ENCODE assay signal across 25 cellular contexts in genomic region chr1:173222149-173223030, GRCh38. TPM values are rescaled to one million over a fixed set of nuclear protein-coding genes. Genes with fewer than 3 reads are reported as not detected.
A peak's percentile ranks its signal among the peaks of the same experiment; 100 is the strongest.
DNase-seq lines count a peak whose midpoint lies in the region; FAIRE-seq and TF ChIP-seq lines count a peak whose summit lies in the region.
"Had no signal": no experiment of that assay in that cellular context is flagged by ENCODE, and none has a peak within 500 bp of the region (broad histone marks: within the 10 kb centered on the region; RNA-seq: fewer than 3 reads in every experiment).

No MANE protein-coding gene starts in this region.

- H3K79me2 ChIP-seq in astrocyte (ENCODE audit: insufficient read depth, low read length): no peaks in the 10 kb centered on the region
- no peaks in the 10 kb centered on the region for H3K79me2 ChIP-seq in mesendoderm (ENCODE audit: control insufficient read depth, insufficient read depth, low read length)

- H3K56ac ChIP-seq in mesendoderm (ENCODE audit: low read length): no peak overlapping the region

- CTCF ChIA-PET in HEK293 (lab: Yijun Ruan, JAX): no interaction called here

- H4K5ac ChIP-seq in mesendoderm (ENCODE audit: low read length): no peak overlapping the region

- no peaks in the 10 kb centered on the region for H3K27me3 Mint-ChIP-seq in astrocyte (ENCODE audit: low read depth, unreplicated experiment)
- H3K27me3 Mint-ChIP-seq: CD4-positive, CD25-positive, alpha-beta regulatory T cell; naive thymus-derived CD8-positive, alpha-beta T cell had no signal

- no peak overlapping the region for H3K27ac Mint-ChIP-seq in astrocyte (ENCODE audit: unreplicated experiment)
- H3K27ac Mint-ChIP-seq: CD4-positive, CD25-positive, alpha-beta regulatory T cell; naive thymus-derived CD8-positive, alpha-beta T cell had no signal

- H2BK5ac ChIP-seq in mesendoderm (ENCODE audit: low read length): no peak overlapping the region

- H3K4ac ChIP-seq in mesendoderm (ENCODE audit: low read depth, low read length): no peak overlapping the region

- no peak overlapping the region for H3K27ac ChIP-seq in HEK293 (ENCODE audit: extremely low read depth, low read depth, low read length)
- no peak overlapping the region for H3K27ac ChIP-seq in astrocyte (ENCODE audit: low read depth, low read length)
- no peak overlapping the region for H3K27ac ChIP-seq in mesendoderm (ENCODE audit: low read depth, low read length)
- H3K27ac ChIP-seq: adrenal gland, breast epithelium, pancreas, right lobe of liver, thoracic aorta had no signal

- no peak overlapping the region for H2BK15ac ChIP-seq in mesendoderm (replicated peaks; ENCODE audit: low read depth)

- no CpG with 5 or more reads among the region's 3 CpGs for WGBS in mesendoderm (ENCODE audit: extremely low coverage, insufficient coverage, low lambda C conversion rate)

- H2AFZ ChIP-seq in astrocyte (ENCODE audit: low read depth, low read length): no peak overlapping the region

- H3K79me1 ChIP-seq in mesendoderm (ENCODE audit: low read length): no peaks in the 10 kb centered on the region

- H3K4me2 ChIP-seq in astrocyte (ENCODE audit: low read length) (no peak overlapping the region), mesendoderm (ENCODE audit: low read length) (no peak overlapping the region)

- H3K36me3 ChIP-seq in HEK293 (ENCODE audit: control insufficient read depth in 2 of 2, insufficient read depth in 1 of 2, low read length in 2 of 2) (no peaks in the 10 kb centered on the region), astrocyte (ENCODE audit: insufficient read depth, low read length) (no peaks in the 10 kb centered on the region), mesendoderm (ENCODE audit: control insufficient read depth, insufficient read depth, low read length) (no peaks in the 10 kb centered on the region)
- H3K36me3 ChIP-seq: adrenal gland, breast epithelium, pancreas, right lobe of liver, thoracic aorta had no signal

- H3K18ac ChIP-seq in mesendoderm (ENCODE audit: low read length): no peak overlapping the region

- H3K9me3 Mint-ChIP-seq in astrocyte (ENCODE audit: unreplicated experiment): peaks cover 4% of the 10 kb centered on the region
- H3K9me3 Mint-ChIP-seq: naive thymus-derived CD8-positive, alpha-beta T cell had no signal

- H3K27me3 ChIP-seq in astrocyte (ENCODE audit: insufficient read depth, low read length) (no peaks in the 10 kb centered on the region), mesendoderm (ENCODE audit: insufficient read depth, low read length, poor library complexity) (no peaks in the 10 kb centered on the region)
- H3K27me3 ChIP-seq: adrenal gland, breast epithelium, pancreas, right lobe of liver had no signal

- H3K9ac ChIP-seq in astrocyte (ENCODE audit: low read length) (no peak overlapping the region), mesendoderm (ENCODE audit: low read length) (no peak overlapping the region)

- H3K4me1 ChIP-seq in HEK293 (ENCODE audit: control insufficient read depth, insufficient read depth, low read length): no peaks in the 10 kb centered on the region
- peaks cover 2% of the 10 kb centered on the region for H3K4me1 ChIP-seq in astrocyte (ENCODE audit: insufficient read depth, low read length)
- H3K4me1 ChIP-seq in mesendoderm (ENCODE audit: control insufficient read depth, low read depth, low read length): no peaks in the 10 kb centered on the region
- H3K4me1 ChIP-seq: adrenal gland, breast epithelium, pancreas, right lobe of liver had no signal

- H2BK120ac ChIP-seq in mesendoderm (ENCODE audit: low read depth, low read length): no peak overlapping the region

- TF ChIP-seq CTCF in HEK293 (tag by site-specific recombination; IDR thresholded peaks at IDR 0.05) (no peak), astrocyte (IDR thresholded peaks at IDR 0.05; ENCODE audit: insufficient read depth, low read depth, low read length) (no peak)

- H4K20me1 ChIP-seq in astrocyte (ENCODE audit: insufficient read depth, low read length): no peaks in the 10 kb centered on the region

- H3K36me3 Mint-ChIP-seq in astrocyte (ENCODE audit: low read depth, unreplicated experiment): no peaks in the 10 kb centered on the region

- FAIRE-seq in GM12892 (lab: Jason Lieb, UNC) (peak; percentile 66), astrocyte (lab: Jason Lieb, UNC) (peak; percentile 74)
- FAIRE-seq: endometrium, HTR-8/SVneo, pancreas had no signal

- POLR2A ChIA-PET in HEK293 (lab: Yijun Ruan, JAX): no interaction called here

- H3K4me3 Mint-ChIP-seq in astrocyte (ENCODE audit: unreplicated experiment): no peak overlapping the region
- H3K4me3 Mint-ChIP-seq: CD4-positive, CD25-positive, alpha-beta regulatory T cell; naive thymus-derived CD8-positive, alpha-beta T cell had no signal

- no peak overlapping the region for H4K8ac ChIP-seq in mesendoderm (ENCODE audit: low read depth, low read length)

- H3K4me3 ChIP-seq in HEK293 (ENCODE audit: low read depth, low read length) (no peak overlapping the region), astrocyte (ENCODE audit: insufficient read depth, low read depth, low read length) (no peak overlapping the region), mesendoderm (ENCODE audit: low read length) (no peak overlapping the region)
- H3K4me3 ChIP-seq: adrenal gland, breast epithelium, pancreas, right lobe of liver, thoracic aorta had no signal

- no peak for TF ChIP-seq POLR2A in GM12892 (IDR thresholded peaks at IDR 0.05; ENCODE audit: low read depth, low read length)

- no peak overlapping the region for H3K23ac ChIP-seq in mesendoderm (ENCODE audit: low read length)

- DNase-seq in EH (ENCODE audit: low read depth) (peak; percentile 16), GM12892 (ENCODE audit: insufficient read length) (no peak), astrocyte (ENCODE audit: low read depth) (no peak), activated gamma-delta T cell treated with Interleukin-2 at 50 U/mL for 16 hours (no peak), mesendoderm (no peak), NCI-H1417 treated with DMSO at 0.1 percent for 48 hours (lab: John Stamatoyannopoulos, UW) (no peak)
- DNase-seq: activated CD4-positive, alpha-beta T cell treated with anti-CD3 and anti-CD28 coated beads, Interleukin-2, amount 50 U/mL, for 4 hours; adrenal gland; CD4-positive, CD25-positive, alpha-beta regulatory T cell; cortex of kidney; DMS153; GF-D8; glutamatergic neuron; left cardiac atrium; mesenchymal stem cell; naive thymus-derived CD8-positive, alpha-beta T cell; NCI-H1930; pancreas; right lobe of liver; T-helper 2 cell had no signal

- no peak overlapping the region for H2AK5ac ChIP-seq in mesendoderm (ENCODE audit: low read length)

- peaks cover 13% of the 10 kb centered on the region for H3K4me1 Mint-ChIP-seq in astrocyte (ENCODE audit: low read depth, unreplicated experiment)

- H3K9me3 ChIP-seq in HEK293 (ENCODE audit: control insufficient read depth, insufficient read depth, low read depth, low read length): no peaks in the 10 kb centered on the region
- no peaks in the 10 kb centered on the region for H3K9me3 ChIP-seq in astrocyte (ENCODE audit: insufficient read depth, low read depth, low read length)
- H3K9me3 ChIP-seq: adrenal gland, breast epithelium, pancreas, right lobe of liver, thoracic aorta had no signal

TF ChIP-seq in HEK293, 187 proteins besides CTCF, POLR2A, EP300 and RAD21:
- TF ChIP-seq ZFP69B (tag by site-specific recombination; IDR thresholded peaks at IDR 0.05): no peak
- TF ChIP-seq ZNF585B (tag by site-specific recombination; IDR thresholded peaks at IDR 0.05): 0 out of 2 replicates have a peak, but pooled peaks have one; percentile 20

RNA-seq across cellular contexts. Expression of gene TNFSF4, which starts 15.3 kb away (rescaled TPM):
- 12.2 TPM for polyA plus RNA-seq in GM12892 (2012; ENCODE audit: missing spikeins)
- 3.0 and 3.3 TPM in 2 replicates for total RNA-seq in astrocyte
- polyA plus RNA-seq in mesendoderm (2013, experiment 1 of 2): 0.08 TPM
- polyA plus RNA-seq in mesendoderm (2013, experiment 2 of 2): 0.13 TPM
